ENCODE assay signal across 4 cellular contexts in genomic region chr7:72928216-72928615, GRCh38. TPM values are rescaled to one million over a fixed set of nuclear protein-coding genes. Genes with fewer than 3 reads are reported as not detected.
"Had no signal": no experiment of that assay in that cellular context is flagged by ENCODE, and none has a peak within 500 bp of the region (broad histone marks: within the 10 kb centered on the region; RNA-seq: fewer than 3 reads in every experiment).

No MANE protein-coding gene starts in this region.

RNA-seq across cellular contexts. Expression of gene TRIM74, which starts 41.0 kb away (rescaled TPM):
- total RNA-seq: cerebellum, M059J, PC-3, SJSA1 had no signal
